1 cellular context compared by ENCODE assay signal in the genomic region with DNA sequence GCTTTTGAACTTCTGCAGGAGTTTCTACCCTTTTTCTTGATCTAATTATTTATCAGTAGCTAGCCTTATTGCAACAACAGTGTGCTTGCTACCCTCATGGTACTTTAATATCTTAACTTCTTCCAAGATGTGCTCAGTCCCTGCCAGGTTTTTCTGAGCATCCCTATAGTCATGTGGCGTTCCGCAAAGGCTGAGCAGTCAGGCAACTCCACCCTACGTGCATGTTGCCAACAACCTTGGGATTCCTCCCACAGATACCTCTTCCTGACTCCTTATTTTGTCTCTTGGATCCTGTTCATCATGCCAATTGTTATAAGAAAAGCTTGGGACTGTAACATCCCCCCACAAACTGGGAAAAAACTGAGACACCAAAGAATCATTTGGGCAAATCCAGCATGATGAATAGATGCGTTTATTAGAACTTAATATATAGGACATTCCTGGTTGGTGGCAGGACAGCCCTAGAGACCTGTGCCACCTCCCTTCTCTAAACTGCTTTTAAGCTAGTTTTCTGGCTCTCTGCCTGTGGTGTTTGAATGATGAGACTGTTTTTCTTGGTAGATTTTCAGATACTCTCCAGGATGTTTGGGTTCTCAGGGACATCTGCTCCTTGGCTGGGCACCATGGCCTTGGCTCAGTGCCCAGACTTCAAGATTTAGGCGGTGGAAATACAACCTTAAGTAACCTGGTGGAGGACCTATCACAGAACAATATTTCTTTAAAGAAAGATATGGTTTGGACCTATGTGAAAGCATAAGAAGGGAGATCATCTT.
TF ChIP-seq lines count a peak whose summit lies in the region.

No MANE protein-coding gene starts in this region.

TF ChIP-seq in SK-N-SH, 30 proteins besides CTCF, POLR2A, EP300 and RAD21 (continued from another document):
- TF ChIP-seq, protein P1, sequence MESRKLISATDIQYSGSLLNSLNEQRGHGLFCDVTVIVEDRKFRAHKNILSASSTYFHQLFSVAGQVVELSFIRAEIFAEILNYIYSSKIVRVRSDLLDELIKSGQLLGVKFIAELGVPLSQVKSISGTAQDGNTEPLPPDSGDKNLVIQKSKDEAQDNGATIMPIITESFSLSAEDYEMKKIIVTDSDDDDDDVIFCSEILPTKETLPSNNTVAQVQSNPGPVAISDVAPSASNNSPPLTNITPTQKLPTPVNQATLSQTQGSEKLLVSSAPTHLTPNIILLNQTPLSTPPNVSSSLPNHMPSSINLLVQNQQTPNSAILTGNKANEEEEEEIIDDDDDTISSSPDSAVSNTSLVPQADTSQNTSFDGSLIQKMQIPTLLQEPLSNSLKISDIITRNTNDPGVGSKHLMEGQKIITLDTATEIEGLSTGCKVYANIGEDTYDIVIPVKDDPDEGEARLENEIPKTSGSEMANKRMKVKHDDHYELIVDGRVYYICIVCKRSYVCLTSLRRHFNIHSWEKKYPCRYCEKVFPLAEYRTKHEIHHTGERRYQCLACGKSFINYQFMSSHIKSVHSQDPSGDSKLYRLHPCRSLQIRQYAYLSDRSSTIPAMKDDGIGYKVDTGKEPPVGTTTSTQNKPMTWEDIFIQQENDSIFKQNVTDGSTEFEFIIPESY (IDR thresholded peaks at IDR 0.05; ENCODE audit: borderline replicate concordance, low read depth), result no peak
- TF ChIP-seq FOSL2 (IDR thresholded peaks at IDR 0.05; ENCODE audit: borderline replicate concordance, low read depth) (no peak), NRF1 (IDR thresholded peaks at IDR 0.05; ENCODE audit: low read depth, low read length) (no peak), GABPA (IDR thresholded peaks at IDR 0.05; ENCODE audit: low read depth) (no peak), GATA2 (CRISPR knock-in tag; IDR thresholded peaks at IDR 0.05) (no peak), REST (IDR thresholded peaks at IDR 0.05; ENCODE audit: low read depth, low read length) (no peak), JUND (IDR thresholded peaks at IDR 0.05) (no peak), IRF3 (IDR thresholded peaks at IDR 0.05; ENCODE audit: low read depth, low read length) (no peak), SIN3A (IDR thresholded peaks at IDR 0.05; ENCODE audit: borderline replicate concordance, low read depth, low read length) (no peak), FOXJ3 (CRISPR knock-in tag; IDR thresholded peaks at IDR 0.05) (no peak), PBX3 (IDR thresholded peaks at IDR 0.05) (0 out of 2 replicates have a peak, but pooled peaks have one; percentile 15), EZH2phosphoT487 (IDR thresholded peaks at IDR 0.05; ENCODE audit: borderline replicate concordance, low read depth) (no peak), RCOR1 (IDR thresholded peaks at IDR 0.05; ENCODE audit: low read length) (no peak), RXRA (IDR thresholded peaks at IDR 0.05; ENCODE audit: borderline replicate concordance, low read depth) (0 out of 2 replicates have a peak, but pooled peaks have one; percentile 20), RFX5 (IDR thresholded peaks at IDR 0.05; ENCODE audit: low read length) (no peak), TAF1 (IDR thresholded peaks at IDR 0.05; ENCODE audit: borderline replicate concordance, low read depth, low read length) (no peak), SMC3 (IDR thresholded peaks at IDR 0.05; ENCODE audit: low read depth, low read length) (no peak), NFIC (IDR thresholded peaks at IDR 0.05; ENCODE audit: borderline replicate concordance) (peak; percentile 74), MEF2A (IDR thresholded peaks at IDR 0.05; ENCODE audit: borderline replicate concordance, low read depth) (no peak), USF2 (IDR thresholded peaks at IDR 0.05; ENCODE audit: borderline replicate concordance, low read depth, low read length) (no peak), YY1 (IDR thresholded peaks at IDR 0.05; ENCODE audit: low read depth) (no peak), ELF1 (IDR thresholded peaks at IDR 0.05) (no peak), CHD2 (IDR thresholded peaks at IDR 0.05; ENCODE audit: low read length, partially characterized antibody) (no peak), TEAD4 (IDR thresholded peaks at IDR 0.05; ENCODE audit: borderline replicate concordance, insufficient read depth) (no peak), POLR2AphosphoS5 (IDR thresholded peaks at IDR 0.05; ENCODE audit: low read depth, low read length) (no peak), MXI1 (IDR thresholded peaks at IDR 0.05; ENCODE audit: low read depth, low read length) (no peak), FOXM1 (IDR thresholded peaks at IDR 0.05; ENCODE audit: low read depth) (no peak)
- TF ChIP-seq, protein P2, sequence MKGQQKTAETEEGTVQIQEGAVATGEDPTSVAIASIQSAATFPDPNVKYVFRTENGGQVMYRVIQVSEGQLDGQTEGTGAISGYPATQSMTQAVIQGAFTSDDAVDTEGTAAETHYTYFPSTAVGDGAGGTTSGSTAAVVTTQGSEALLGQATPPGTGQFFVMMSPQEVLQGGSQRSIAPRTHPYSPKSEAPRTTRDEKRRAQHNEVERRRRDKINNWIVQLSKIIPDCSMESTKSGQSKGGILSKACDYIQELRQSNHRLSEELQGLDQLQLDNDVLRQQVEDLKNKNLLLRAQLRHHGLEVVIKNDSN (IDR thresholded peaks at IDR 0.05; ENCODE audit: borderline replicate concordance, low read depth), result no peak
- TF ChIP-seq, protein P3, sequence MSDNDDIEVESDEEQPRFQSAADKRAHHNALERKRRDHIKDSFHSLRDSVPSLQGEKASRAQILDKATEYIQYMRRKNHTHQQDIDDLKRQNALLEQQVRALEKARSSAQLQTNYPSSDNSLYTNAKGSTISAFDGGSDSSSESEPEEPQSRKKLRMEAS (IDR thresholded peaks at IDR 0.05; ENCODE audit: low read depth), result no peak
